ENCODE assay signal across 11 cellular contexts in the genomic region with DNA sequence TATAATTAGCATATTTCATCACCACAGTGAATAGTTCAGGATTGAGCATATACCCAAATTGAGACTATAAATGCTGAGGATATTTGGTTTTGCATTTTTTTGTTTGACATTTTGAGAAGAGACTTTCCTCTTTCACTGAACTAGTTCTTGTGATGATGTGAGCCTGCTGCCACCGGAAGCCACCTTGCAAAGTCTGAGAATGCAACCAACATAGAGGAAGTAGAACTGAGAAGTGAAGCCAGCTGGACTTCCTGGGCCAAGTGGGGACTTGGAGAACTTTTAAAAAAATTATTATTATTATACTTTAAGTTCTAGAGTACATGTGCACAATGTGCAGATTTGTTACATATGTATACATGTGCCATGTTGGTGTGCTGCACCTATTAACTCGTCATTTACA.
DNase-seq lines count a peak whose midpoint lies in the region; ATAC-seq and TF ChIP-seq lines count a peak whose summit lies in the region.
"Had no signal": no experiment of that assay in that cellular context is flagged by ENCODE, and none has a peak within 500 bp of the region (broad histone marks: within the 10 kb centered on the region; RNA-seq: fewer than 3 reads in every experiment).

No MANE protein-coding gene starts in this region.

- TF ChIP-seq CTCF in CD14-positive monocyte (IDR thresholded peaks at IDR 0.05) (no peak), MCF 10A (IDR thresholded peaks at IDR 0.05; ENCODE audit: unreplicated experiment) (no peak), mesothelial cell of epicardium (IDR thresholded peaks at IDR 0.05; ENCODE audit: unreplicated experiment) (no peak), endothelial cell (IDR thresholded peaks at IDR 0.05; ENCODE audit: unreplicated experiment) (no peak)

- H3K36me3 Mint-ChIP-seq in CD14-positive monocyte, result peaks cover 0 to 1% of the 10 kb centered on the region in 2 donors
- no peaks in the 10 kb centered on the region for H3K36me3 Mint-ChIP-seq in MCF 10A (ENCODE audit: insufficient read depth, unreplicated experiment)
- H3K36me3 Mint-ChIP-seq in mesothelial cell of epicardium, result no peaks in the 10 kb centered on the region
- H3K36me3 Mint-ChIP-seq in endothelial cell (ENCODE audit: low read depth, unreplicated experiment), result no peaks in the 10 kb centered on the region

- intact Hi-C loops in CD14-positive monocyte (cut with micrococcal nuclease) (no loop called here), MCF 10A (cut with micrococcal nuclease) (no loop called here)

- peaks cover 0 to 3% (median 0%) of the 10 kb centered on the region in 7 donors for H3K9me3 Mint-ChIP-seq in CD14-positive monocyte
- H3K9me3 Mint-ChIP-seq in MCF 10A (ENCODE audit: unreplicated experiment), result no peaks in the 10 kb centered on the region
- H3K9me3 Mint-ChIP-seq in mesothelial cell of epicardium, result no peaks in the 10 kb centered on the region
- no peaks in the 10 kb centered on the region for H3K9me3 Mint-ChIP-seq in endothelial cell (ENCODE audit: unreplicated experiment)
- H3K9me3 Mint-ChIP-seq: nephron had no signal

- no TSS peak for BruUV-seq in MCF 10A (replicated peaks; lab: Mats Ljungman, UMichigan)

- H3K4me3 Mint-ChIP-seq in CD14-positive monocyte (peak overlapping the region in 1 of 2 donors; percentile 52), MCF 10A (ENCODE audit: unreplicated experiment) (no peak overlapping the region), mesothelial cell of epicardium (no peak overlapping the region), endothelial cell (ENCODE audit: unreplicated experiment) (no peak overlapping the region)
- H3K4me3 Mint-ChIP-seq: activated naive CD4-positive, alpha-beta T cell treated with anti-CD3 and anti-CD28 coated beads for 36 hours; nephron had no signal

- CTCF ChIA-PET in MCF 10A (lab: Yijun Ruan, JAX), result interaction anchor here (0.6 to 27.8 kb wide), 14 partner anchors 8 to 786 kb away, joined by 3 to 599 read pairs (median 4); no protein-coding TSS in a partner anchor

- DNase-seq in CD14-positive monocyte (ENCODE audit: low spot score), result peak; percentile 78
- DNase-seq in SKM-1 treated with dmso at 0.1 percent for 144 hours (lab: John Stamatoyannopoulos, UW; ENCODE audit: unreplicated experiment), result peak; percentile 91
- DNase-seq in MCF 10A (ENCODE audit: unreplicated experiment), result no peak
- DNase-seq in LoVo (ENCODE audit: low spot score), result no peak
- DNase-seq in mesothelial cell of epicardium (ENCODE audit: low spot score in 2 of 2, unreplicated experiment in 2 of 2), result no peak
- no peak for DNase-seq in endothelial cell (ENCODE audit: low spot score)
- DNase-seq: activated naive CD4-positive, alpha-beta T cell treated with anti-CD3 and anti-CD28 coated beads for 36 hours; SHP77 had no signal

- peak; percentile 96 for ATAC-seq in GM19438 (IDR thresholded peaks at IDR 0.05; ENCODE audit: low read depth, unreplicated experiment)
- peak; percentile 98 for ATAC-seq in HG03097 (IDR thresholded peaks at IDR 0.05; ENCODE audit: low FRiP score, unreplicated experiment)

- peaks cover 39% of the 10 kb centered on the region for H3K4me1 Mint-ChIP-seq in CD14-positive monocyte
- H3K4me1 Mint-ChIP-seq in MCF 10A (ENCODE audit: insufficient read depth, unreplicated experiment), result no peaks in the 10 kb centered on the region
- peaks cover 1% of the 10 kb centered on the region for H3K4me1 Mint-ChIP-seq in mesothelial cell of epicardium
- no peaks in the 10 kb centered on the region for H3K4me1 Mint-ChIP-seq in endothelial cell (ENCODE audit: unreplicated experiment)
- H3K4me1 Mint-ChIP-seq: nephron had no signal

- H3K27ac Mint-ChIP-seq in CD14-positive monocyte, result peak overlapping the region; percentile 30 to 90 (median 84)
- no peak overlapping the region for H3K27ac Mint-ChIP-seq in MCF 10A (ENCODE audit: low read depth, unreplicated experiment)
- no peak overlapping the region for H3K27ac Mint-ChIP-seq in mesothelial cell of epicardium
- H3K27ac Mint-ChIP-seq in endothelial cell (ENCODE audit: unreplicated experiment), result no peak overlapping the region
- H3K27ac Mint-ChIP-seq: activated naive CD4-positive, alpha-beta T cell treated with anti-CD3 and anti-CD28 coated beads for 36 hours; nephron had no signal

- H3K27me3 Mint-ChIP-seq in CD14-positive monocyte (ENCODE audit: low read depth in 3 of 3) (peaks cover 0 to 1% (median 0%) of the 10 kb centered on the region in 3 donors), MCF 10A (ENCODE audit: insufficient read depth, unreplicated experiment) (no peaks in the 10 kb centered on the region), mesothelial cell of epicardium (ENCODE audit: low read depth) (peaks cover 19% of the 10 kb centered on the region), endothelial cell (ENCODE audit: unreplicated experiment) (peaks cover 3% of the 10 kb centered on the region)

- POLR2A ChIA-PET in MCF 10A (lab: Yijun Ruan, JAX), result no interaction called here

Comparison
In these comparisons a context has a peak if more than half of its experiments do, and no peak if none do; other contexts are left out.
1. DNase-seq: peak in CD14-positive monocyte (single experiment) and SKM-1 treated with dmso at 0.1 percent for 144 hours (single experiment); none in MCF 10A (single experiment), LoVo (single experiment), mesothelial cell of epicardium (0 of 2) and endothelial cell (single experiment).
2. H3K27ac Mint-ChIP-seq: peak in CD14-positive monocyte (7 of 7); none in MCF 10A (single experiment), mesothelial cell of epicardium (single experiment) and endothelial cell (single experiment).